In genomic region chr12:127209318-127209717, GRCh38 we compare ENCODE assay signal across 29 cellular contexts.
"Had no signal": no experiment of that assay in that cellular context is flagged by ENCODE, and none has a peak within 500 bp of the region (broad histone marks: within the 10 kb centered on the region; RNA-seq: fewer than 3 reads in every experiment).

No MANE protein-coding gene starts in this region.

- H3K27ac ChIP-seq: stomach, suprapubic skin, testis, thoracic aorta, thyroid gland, tibial artery, tibial nerve, transverse colon, upper lobe of left lung, upper lobe of right lung, uterus, vagina had no signal

- DNase-seq: stimulated activated CD4-positive, alpha-beta T cell treated with anti-CD3 and anti-CD28 coated beads, Interleukin-2, amount 100 ng/mL, for 48 hours; stimulated activated CD4-positive, alpha-beta T cell treated with anti-CD3 and anti-CD28 coated beads, Interleukin-4, amount 100 ng/mL, for 1 hour; stimulated activated CD4-positive, alpha-beta T cell treated with anti-CD3 and anti-CD28 coated beads, Interleukin-4, amount 100 ng/mL, for 24 hours; stimulated activated CD4-positive, alpha-beta T cell treated with anti-CD3 and anti-CD28 coated beads, Interleukin-4, amount 100 ng/mL, for 4 hours; stimulated activated CD8-positive, alpha-beta memory T cell treated with anti-CD3 and anti-CD28 coated beads, Interleukin-4, amount 100 ng/mL, for 48 hours; stimulated activated naive B cell treated with anti-CD40 and anti-IgM and Interleukin-4, amounts not matched to agents 10 μg/mL and 1 μg/mL and 100 μg/mL, for 72 hours; stimulated activated naive CD4-positive, alpha-beta T cell; stimulated activated naive CD4-positive, alpha-beta T cell treated with Interleukin-2 at 50 U/mL for 16 hours; stimulated activated naive CD8-positive, alpha-beta T cell treated with anti-CD3 and anti-CD28 coated beads, Interleukin-15, amount 100 ng/mL, for 72 hours; stimulated activated naive CD8-positive, alpha-beta T cell treated with anti-CD3 and anti-CD28 coated beads, Interleukin-15, Interleukin-2, amounts not matched to agents 100 U/mL and 50 U/mL, for 24 hours; stomach; substantia nigra; testis; thyroid gland; tibial artery; transverse colon; trophoblast cell; upper lobe of left lung; upper lobe of right lung; uterus had no signal

- H3K4me1 ChIP-seq: stomach, suprapubic skin, testis, thyroid gland, tibial artery, tibial nerve, transverse colon, upper lobe of left lung, upper lobe of right lung, uterus, vagina had no signal

- H3K36me3 ChIP-seq: stomach, suprapubic skin, thoracic aorta, thyroid gland, tibial artery, tibial nerve, transverse colon, upper lobe of left lung, upper lobe of right lung, uterus, vagina had no signal

- H3K9me3 ChIP-seq: stomach, suprapubic skin, testis, thoracic aorta, thyroid gland, tibial artery, tibial nerve, transverse colon, upper lobe of left lung, upper lobe of right lung, uterus, vagina had no signal

- H3K4me1 Mint-ChIP-seq: stimulated activated effector memory CD8-positive, alpha-beta T cell treated with anti-CD3 and anti-CD28 coated beads, Interleukin-12 subunit alpha, Interleukin-12 subunit beta, amount 100 ng/mL, for 72 hours; stimulated activated memory B cell treated with anti-CD40 and anti-IgM and Interleukin-4, amounts not matched to agents 10 μg/mL and 1 μg/mL and 100 μg/mL, for 72 hours; stimulated activated naive B cell treated with anti-CD40 and anti-IgM and Interleukin-4, amounts not matched to agents 10 μg/mL and 1 μg/mL and 100 μg/mL, for 72 hours; stimulated activated naive CD8-positive, alpha-beta T cell treated with anti-CD3 and anti-CD28 coated beads, Interleukin-15, amount 100 ng/mL, for 72 hours had no signal

- FAIRE-seq: urothelium cell line had no signal

- H3K27me3 Mint-ChIP-seq: stimulated activated memory B cell treated with anti-CD40 and anti-IgM and Interleukin-4, amounts not matched to agents 10 μg/mL and 1 μg/mL and 100 μg/mL, for 72 hours; stimulated activated naive B cell treated with anti-CD40 and anti-IgM and Interleukin-4, amounts not matched to agents 10 μg/mL and 1 μg/mL and 100 μg/mL, for 72 hours; stimulated activated naive CD8-positive, alpha-beta T cell treated with anti-CD3 and anti-CD28 coated beads, Interleukin-15, Interleukin-2, amounts not matched to agents 100 ng/mL and 50 ng/mL, for 24 hours had no signal

- ATAC-seq: stimulated activated effector memory CD8-positive, alpha-beta T cell treated with anti-CD3 and anti-CD28 coated beads, Interleukin-12 subunit alpha, Interleukin-12 subunit beta, amount 100 ng/mL, for 72 hours; stimulated activated memory B cell treated with anti-CD40 and anti-IgM and Interleukin-4, amounts not matched to agents 10 μg/mL and 1 μg/mL and 100 μg/mL, for 72 hours; stimulated activated naive B cell treated with anti-CD40 and anti-IgM and Interleukin-4, amounts not matched to agents 10 μg/mL and 1 μg/mL and 100 μg/mL, for 72 hours; stimulated activated naive CD8-positive, alpha-beta T cell treated with anti-CD3 and anti-CD28 coated beads, Interleukin-15, amount 100 ng/mL, for 72 hours; stimulated activated naive CD8-positive, alpha-beta T cell treated with anti-CD3 and anti-CD28 coated beads, Interleukin-15, Interleukin-2, amounts not matched to agents 100 U/mL and 50 U/mL, for 24 hours; upper lobe of right lung had no signal

- H3K4me3 Mint-ChIP-seq: stimulated activated effector memory CD8-positive, alpha-beta T cell treated with anti-CD3 and anti-CD28 coated beads, Interleukin-12 subunit alpha, Interleukin-12 subunit beta, amount 100 ng/mL, for 72 hours; stimulated activated memory B cell treated with anti-CD40 and anti-IgM and Interleukin-4, amounts not matched to agents 10 μg/mL and 1 μg/mL and 100 μg/mL, for 72 hours; stimulated activated naive B cell treated with anti-CD40 and anti-IgM and Interleukin-4, amounts not matched to agents 10 μg/mL and 1 μg/mL and 100 μg/mL, for 72 hours; stimulated activated naive CD8-positive, alpha-beta T cell treated with anti-CD3 and anti-CD28 coated beads, Interleukin-15, amount 100 ng/mL, for 72 hours; stimulated activated naive CD8-positive, alpha-beta T cell treated with anti-CD3 and anti-CD28 coated beads, Interleukin-15, Interleukin-2, amounts not matched to agents 100 ng/mL and 50 ng/mL, for 24 hours; type B pancreatic cell had no signal

- H3K4me3 ChIP-seq: stomach, suprapubic skin, testis, thoracic aorta, thyroid gland, tibial artery, tibial nerve, transverse colon, upper lobe of left lung, upper lobe of right lung, uterus, vagina had no signal

- H3K27ac Mint-ChIP-seq: stimulated activated effector memory CD8-positive, alpha-beta T cell treated with anti-CD3 and anti-CD28 coated beads, Interleukin-12 subunit alpha, Interleukin-12 subunit beta, amount 100 ng/mL, for 72 hours; stimulated activated memory B cell treated with anti-CD40 and anti-IgM and Interleukin-4, amounts not matched to agents 10 μg/mL and 1 μg/mL and 100 μg/mL, for 72 hours; stimulated activated naive B cell treated with anti-CD40 and anti-IgM and Interleukin-4, amounts not matched to agents 10 μg/mL and 1 μg/mL and 100 μg/mL, for 72 hours; stimulated activated naive CD8-positive, alpha-beta T cell treated with anti-CD3 and anti-CD28 coated beads, Interleukin-15, amount 100 ng/mL, for 72 hours; stimulated activated naive CD8-positive, alpha-beta T cell treated with anti-CD3 and anti-CD28 coated beads, Interleukin-15, Interleukin-2, amounts not matched to agents 100 ng/mL and 50 ng/mL, for 24 hours; type B pancreatic cell had no signal

- H3K27me3 ChIP-seq: stomach, suprapubic skin, testis, thyroid gland, tibial artery, tibial nerve, transverse colon, upper lobe of left lung, upper lobe of right lung, uterus, vagina had no signal

- H3K9me3 Mint-ChIP-seq: stimulated activated effector memory CD8-positive, alpha-beta T cell treated with anti-CD3 and anti-CD28 coated beads, Interleukin-12 subunit alpha, Interleukin-12 subunit beta, amount 100 ng/mL, for 72 hours; stimulated activated naive CD8-positive, alpha-beta T cell treated with anti-CD3 and anti-CD28 coated beads, Interleukin-15, Interleukin-2, amounts not matched to agents 100 ng/mL and 50 ng/mL, for 24 hours; type B pancreatic cell had no signal

- H3K36me3 Mint-ChIP-seq: stimulated activated effector memory CD8-positive, alpha-beta T cell treated with anti-CD3 and anti-CD28 coated beads, Interleukin-12 subunit alpha, Interleukin-12 subunit beta, amount 100 ng/mL, for 72 hours; stimulated activated memory B cell treated with anti-CD40 and anti-IgM and Interleukin-4, amounts not matched to agents 10 μg/mL and 1 μg/mL and 100 μg/mL, for 72 hours; stimulated activated naive B cell treated with anti-CD40 and anti-IgM and Interleukin-4, amounts not matched to agents 10 μg/mL and 1 μg/mL and 100 μg/mL, for 72 hours; type B pancreatic cell had no signal
